8 cellular contexts compared by ENCODE assay signal in the genomic region with DNA sequence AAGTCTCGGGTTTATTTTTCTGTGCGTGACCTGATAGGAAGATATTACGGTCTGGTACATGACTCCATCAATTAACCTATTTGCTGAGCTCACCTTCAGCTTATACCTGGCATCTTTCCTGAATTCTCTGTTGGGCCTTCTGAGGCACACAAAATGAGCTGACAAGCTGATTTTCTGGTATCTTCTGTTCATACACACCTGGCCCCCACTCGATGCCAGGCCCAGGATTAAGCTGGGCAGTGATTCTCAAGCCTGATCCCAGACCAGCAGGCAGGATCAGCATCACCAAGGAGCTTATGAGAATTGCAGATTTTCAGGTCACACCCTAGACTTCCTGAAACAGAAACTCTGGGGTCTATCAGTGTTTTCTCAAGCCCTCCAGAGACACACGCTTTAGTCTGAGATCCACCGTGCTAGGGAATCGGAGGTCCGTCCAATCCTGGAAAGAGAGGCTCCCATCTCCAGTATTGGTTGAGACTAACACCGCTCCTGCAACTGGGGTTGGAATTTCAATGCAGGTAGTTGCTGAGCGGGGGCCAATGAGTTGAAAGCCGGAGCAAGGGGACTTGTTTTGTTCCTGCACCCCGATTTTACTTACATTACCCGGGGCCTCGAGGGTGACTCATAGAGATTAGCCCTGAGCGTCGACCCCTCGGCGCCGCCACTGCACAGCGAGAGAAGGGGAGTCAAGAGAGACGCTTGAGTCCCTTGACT. TPM values are rescaled to one million over a fixed set of nuclear protein-coding genes. Genes with fewer than 3 reads are reported as not detected.
A peak's percentile ranks its signal among the peaks of the same experiment; 100 is the strongest.
DNase-seq lines count a peak whose midpoint lies in the region; ATAC-seq and TF ChIP-seq lines count a peak whose summit lies in the region.

No MANE protein-coding gene starts in this region.

- no peak overlapping the region for H4K8ac ChIP-seq in neuronal stem cell (ENCODE audit: low read depth, low read length)

- peaks cover 2% of the 10 kb centered on the region for H3K79me1 ChIP-seq in neuronal stem cell (ENCODE audit: low read depth, low read length)

- peaks cover 27% of the 10 kb centered on the region for H3K4me1 ChIP-seq in OCI-LY1 (ENCODE audit: insufficient read depth, low read length, severe bottlenecking)
- H3K4me1 ChIP-seq in neuronal stem cell (ENCODE audit: control insufficient read depth in 2 of 2, insufficient read depth in 1 of 2, low read depth in 1 of 2, low read length in 2 of 2) = peaks cover 3 to 4% of the 10 kb centered on the region in 2 donors

- CTCF ChIA-PET in activated CD4-positive, alpha-beta T cell treated with anti-CD3 and anti-CD28 coated beads for 36 hours (lab: Charles Lee) = interaction anchor here (0.6 to 1.8 kb wide), 7 partner anchors 8 to 273 kb away, joined by 3 to 11 read pairs (median 4); no protein-coding TSS in a partner anchor

- H3K36me3 Mint-ChIP-seq in activated CD4-positive, alpha-beta T cell treated with anti-CD3 and anti-CD28 coated beads for 36 hours (ENCODE audit: low read depth) = peaks cover 27% of the 10 kb centered on the region

- no peak for TF ChIP-seq CTCF in OCI-LY1 (IDR thresholded peaks at IDR 0.05; ENCODE audit: low read length)

- H3K4me3 Mint-ChIP-seq in activated CD4-positive, alpha-beta T cell treated with anti-CD3 and anti-CD28 coated beads for 36 hours = peak overlapping the region; percentile 100

- no peaks in the 10 kb centered on the region for H3K27me3 Mint-ChIP-seq in activated CD4-positive, alpha-beta T cell treated with anti-CD3 and anti-CD28 coated beads for 36 hours

- no peaks in the 10 kb centered on the region for H4K20me1 ChIP-seq in OCI-LY1 (ENCODE audit: insufficient read depth, low read length)

- H2BK120ac ChIP-seq in neuronal stem cell (ENCODE audit: low read depth, low read length) = no peak overlapping the region

- no peak overlapping the region for H2BK12ac ChIP-seq in neuronal stem cell (ENCODE audit: low read length)

- H3K36me3 ChIP-seq in OCI-LY1 (ENCODE audit: insufficient read depth, low read length) = peaks cover 32% of the 10 kb centered on the region
- H3K36me3 ChIP-seq in neuronal stem cell (replicated peaks in 1 of 2; ENCODE audit: control insufficient read depth in 2 of 2, insufficient read depth in 2 of 2, low read length in 2 of 2) = peaks cover 8 to 32% of the 10 kb centered on the region in 2 donors

- H3K9me3 ChIP-seq in OCI-LY1 (ENCODE audit: low read length) (no peaks in the 10 kb centered on the region), neuronal stem cell (replicated peaks in 1 of 2; ENCODE audit: control insufficient read depth in 2 of 2, insufficient read depth in 1 of 2, low read depth in 1 of 2, low read length in 2 of 2) (no peaks in the 10 kb centered on the region)

- peak overlapping the region; percentile 99 for H3K27ac Mint-ChIP-seq in activated CD4-positive, alpha-beta T cell treated with anti-CD3 and anti-CD28 coated beads for 36 hours

- H3K4me3 ChIP-seq in OCI-LY1 (ENCODE audit: low read depth, low read length, poor library complexity, severe bottlenecking) = peak overlapping the region; percentile 96
- peak overlapping the region; percentile 76 to 84 for H3K4me3 ChIP-seq in neuronal stem cell (ENCODE audit: low read length in 2 of 2)

- H3K4me2 ChIP-seq in OCI-LY1 (ENCODE audit: low read length) = peak overlapping the region; percentile 84
- H3K4me2 ChIP-seq in neuronal stem cell (ENCODE audit: insufficient read depth, low read length, poor library complexity, severe bottlenecking) = peak overlapping the region; percentile 76

- H3K79me2 ChIP-seq in OCI-LY1 (ENCODE audit: insufficient read depth, low read length) = peaks cover 11% of the 10 kb centered on the region; the same call in 1 of the 2 replicates

- no peak overlapping the region for H2AK5ac ChIP-seq in neuronal stem cell (ENCODE audit: low read depth, low read length)

- H2BK15ac ChIP-seq in neuronal stem cell (ENCODE audit: low read length) = peak overlapping the region; percentile 72

- POLR2A ChIA-PET in activated CD4-positive, alpha-beta T cell treated with anti-CD3 and anti-CD28 coated beads for 36 hours (lab: Charles Lee) = interaction anchor here (0.7 to 1.2 kb wide), 4 partner anchors 28 to 890 kb away, joined by 3 to 5 read pairs (median 4); partner anchors contain the start of genes CTNNB1 and RPL14

- H3K14ac ChIP-seq in neuronal stem cell (ENCODE audit: low read length) = no peak overlapping the region

- peak overlapping the region; percentile 97 for H3K18ac ChIP-seq in neuronal stem cell (ENCODE audit: low read length)

- peak overlapping the region; percentile 86 for H2AFZ ChIP-seq in OCI-LY1 (ENCODE audit: low read length)
- peak overlapping the region; percentile 89 for H2AFZ ChIP-seq in neuronal stem cell (ENCODE audit: low read length)

- ATAC-seq in activated CD4-positive, alpha-beta T cell treated with anti-CD3 and anti-CD28 coated beads for 36 hours = no peak
- no peak for ATAC-seq in HG02588 (IDR thresholded peaks at IDR 0.05; ENCODE audit: unreplicated experiment)

- no peaks in the 10 kb centered on the region for H3K9me2 ChIP-seq in OCI-LY1 (ENCODE audit: low read depth, low read length)

- no peak overlapping the region for H2BK5ac ChIP-seq in neuronal stem cell (ENCODE audit: low read length)

- peak overlapping the region; percentile 96 for H3K23ac ChIP-seq in neuronal stem cell (ENCODE audit: low read depth, low read length, poor library complexity)

- intact Hi-C loops in activated CD4-positive, alpha-beta T cell treated with anti-CD3 and anti-CD28 coated beads for 36 hours (cut with DNase I, micrococcal nuclease) = loop anchor here (1.0 to 5.0 kb wide), 8 partner anchors 28 to 1653 kb away; partner anchors contain the start of genes RPL14 (in 2 of the 2), RPSA (in 2 of the 2), ZNF621 (in 2 of the 2) and CTNNB1 (in 1 of the 2)

- no CpG with 5 or more reads among the region's 21 CpGs for WGBS in neuronal stem cell (ENCODE audit: extremely low coverage in 2 of 2, insufficient read length in 2 of 2, insufficient replicate concordance in 1 of 2), 2 donors

- H3K27ac ChIP-seq in OCI-LY1 (ENCODE audit: low read depth, low read length, poor library complexity, severe bottlenecking) = no peak overlapping the region
- H3K27ac ChIP-seq in epithelial cell of prostate = peak overlapping the region; percentile 75
- H3K27ac ChIP-seq in neuronal stem cell (replicated peaks; ENCODE audit: low read length) = no peak overlapping the region

- H3K9ac ChIP-seq in OCI-LY1 (ENCODE audit: low read length) (peak overlapping the region; percentile 80), neuronal stem cell (ENCODE audit: low read depth, low read length, poor library complexity) (no peak overlapping the region)

- H3K4me1 Mint-ChIP-seq in activated CD4-positive, alpha-beta T cell treated with anti-CD3 and anti-CD28 coated beads for 36 hours = peaks cover 25% of the 10 kb centered on the region

- DNase-seq in activated CD4-positive, alpha-beta T cell treated with anti-CD3 and anti-CD28 coated beads for 36 hours = no peak
- DNase-seq in activated CD4-positive, alpha-beta T cell treated with anti-CD3 and anti-CD28 coated beads for 1 hour = no peak
- DNase-seq in epithelial cell of prostate (ENCODE audit: low read depth, low spot score) (no peak), neuronal stem cell (ENCODE audit: low spot score) (no peak), A172 (ENCODE audit: low spot score) (no peak), ureter (ENCODE audit: low spot score) (no peak)

- H3F3A ChIP-seq in OCI-LY1 (ENCODE audit: insufficient read depth, low read length) = no peaks in the 10 kb centered on the region

- H3K27me3 ChIP-seq in OCI-LY1 (ENCODE audit: insufficient read depth, low read length) = no peaks in the 10 kb centered on the region
- H3K27me3 ChIP-seq in neuronal stem cell (ENCODE audit: control insufficient read depth in 3 of 3, insufficient read depth in 3 of 3, low read depth in 1 of 3, low read length in 3 of 3) = no peaks in the 10 kb centered on the region

- H3K4ac ChIP-seq in neuronal stem cell (ENCODE audit: low read length) = no peak overlapping the region

- no peaks in the 10 kb centered on the region for H3K9me3 Mint-ChIP-seq in activated CD4-positive, alpha-beta T cell treated with anti-CD3 and anti-CD28 coated beads for 36 hours (ENCODE audit: low read depth)

- no peak overlapping the region for H4K91ac ChIP-seq in neuronal stem cell (ENCODE audit: low read depth, low read length, poor library complexity)

RNA-seq across cellular contexts. Expression of gene EIF1B, which starts 0.6 kb away (rescaled TPM):
- 10 to 100 TPM; 35.1 to 39.2 TPM for total RNA-seq in activated CD4-positive, alpha-beta T cell treated with anti-CD3 and anti-CD28 coated beads for 36 hours
- polyA plus RNA-seq in neuronal stem cell (2013, experiment 1 of 2) = 137 TPM
- 135 TPM for polyA plus RNA-seq in neuronal stem cell (2013, experiment 2 of 2)
- total RNA-seq in A172 (2014; rRNA removed; shearing (Covaris generic)) = 17.0 and 26.3 TPM in 2 replicates
- total RNA-seq in ureter = 53.9 TPM
